Comparison of ENCODE assay signal across 1 cellular context in the genomic region with DNA sequence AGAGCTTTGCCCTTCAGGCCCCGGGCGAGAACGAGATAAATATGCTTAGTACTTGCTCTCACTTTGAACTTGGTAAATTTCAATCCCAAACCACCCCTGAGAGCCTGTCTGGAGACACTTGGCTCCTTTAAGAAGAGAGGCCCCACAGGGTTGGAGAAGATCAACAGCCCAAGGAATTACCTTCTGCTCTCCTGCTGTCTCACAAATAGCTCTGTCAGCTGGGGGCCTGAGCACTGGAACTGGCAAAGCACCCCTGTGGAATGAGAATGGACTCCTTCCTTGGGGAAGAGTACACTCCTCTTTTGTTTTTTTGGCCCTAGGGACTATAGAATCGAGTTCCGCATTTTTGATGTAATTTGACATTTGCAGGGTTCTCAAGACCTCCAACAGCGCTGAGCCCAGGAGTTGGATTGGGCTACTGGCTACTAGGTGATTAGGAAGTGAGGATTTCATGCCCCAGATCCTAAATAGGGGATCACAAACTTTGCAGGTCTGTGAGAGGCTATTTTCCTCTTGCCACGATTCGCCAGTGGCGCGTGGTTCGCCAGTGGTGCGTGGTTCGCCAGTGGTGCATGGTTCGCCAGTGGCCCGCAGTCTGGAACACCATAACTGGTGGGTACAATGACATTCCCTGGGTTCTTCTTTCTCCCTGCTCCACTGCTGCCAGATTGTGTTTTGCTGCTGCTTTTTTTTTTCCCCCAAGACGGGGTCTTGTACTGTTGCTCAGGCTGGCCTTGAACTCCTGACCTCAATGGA.
TF ChIP-seq lines count a peak whose summit lies in the region.

No MANE protein-coding gene starts in this region.

TF ChIP-seq in HEK293, 187 proteins besides CTCF, POLR2A, EP300 and RAD21 (continued from another document):
- TF ChIP-seq ZIC2 (tag by site-specific recombination; IDR thresholded peaks at IDR 0.05) (0 out of 2 replicates have a peak, but pooled peaks have one; percentile 8), ZBTB48 (tag by site-specific recombination; IDR thresholded peaks at IDR 0.05) (no peak), GLIS1 (tag by site-specific recombination; IDR thresholded peaks at IDR 0.05) (peak; percentile 53; the same call in 1 of the 2 replicates), ZNF416 (tag by site-specific recombination; IDR thresholded peaks at IDR 0.05) (no peak), ZNF302 (tag by site-specific recombination; IDR thresholded peaks at IDR 0.05; ENCODE audit: low read depth) (no peak), ZNF394 (tag by site-specific recombination; IDR thresholded peaks at IDR 0.05; ENCODE audit: borderline replicate concordance) (no peak), ZNF2 (tag by site-specific recombination; IDR thresholded peaks at IDR 0.05) (no peak), SETDB1 (IDR thresholded peaks at IDR 0.05; ENCODE audit: insufficient read length, low read length) (peak; percentile 94), ZEB2 (tag by site-specific recombination; IDR thresholded peaks at IDR 0.05) (no peak), ZNF391 (tag by site-specific recombination; IDR thresholded peaks at IDR 0.05; ENCODE audit: borderline replicate concordance, low read depth) (no peak), ZSCAN5A (tag by site-specific recombination; IDR thresholded peaks at IDR 0.05) (no peak)
